ENCODE assay signal across 8 cellular contexts in the genomic region with DNA sequence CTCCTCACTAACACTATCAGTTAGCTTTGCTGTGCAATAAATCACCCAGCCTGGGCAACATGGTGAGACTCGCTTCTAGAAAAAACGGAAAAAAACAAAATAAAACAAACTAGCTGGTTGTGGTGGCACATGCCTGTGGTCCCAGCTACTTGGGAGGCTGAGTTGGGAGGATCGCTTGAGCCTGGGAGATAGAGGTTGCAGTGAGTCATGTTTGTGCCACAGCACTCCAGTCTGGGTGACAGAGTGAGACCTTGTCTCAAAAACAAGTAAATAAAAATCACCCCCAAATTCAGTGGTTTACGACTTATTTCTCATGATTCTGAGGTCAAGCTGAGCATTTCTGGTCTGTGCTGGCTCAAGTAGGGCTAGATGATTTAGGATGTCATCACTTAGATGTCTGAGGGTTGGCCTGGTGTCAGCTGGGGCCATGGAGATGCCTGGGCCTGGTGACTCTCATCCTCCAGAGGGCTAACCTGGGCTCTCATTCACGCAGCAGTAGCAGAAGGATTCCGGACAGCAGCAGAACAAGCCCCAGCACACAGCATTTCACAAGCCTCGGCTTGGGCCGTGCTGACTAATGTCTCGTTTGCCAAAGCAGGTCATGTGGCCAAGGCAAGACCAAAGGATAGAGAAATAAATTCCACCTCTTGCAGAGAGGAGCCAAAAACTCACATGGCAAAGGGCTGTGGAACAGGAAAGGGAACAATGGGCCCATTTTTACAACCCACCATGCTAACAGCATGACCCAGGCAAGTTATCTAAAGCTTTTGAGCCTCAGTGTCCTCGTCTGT. TPM values are rescaled to one million over a fixed set of nuclear protein-coding genes. Genes with fewer than 3 reads are reported as not detected.
DNase-seq lines count a peak whose midpoint lies in the region; ATAC-seq and TF ChIP-seq lines count a peak whose summit lies in the region.
"Had no signal": no experiment of that assay in that cellular context is flagged by ENCODE, and none has a peak within 500 bp of the region (broad histone marks: within the 10 kb centered on the region; RNA-seq: fewer than 3 reads in every experiment).

No MANE protein-coding gene starts in this region.

- in situ Hi-C loops in transverse colon (cut with MboI; ENCODE audit: low pct_ligation_motif_present in 1 of 4, low pct_unique_long_range_greater_than_20kb in 1 of 4, low sequenced_read_pairs in 3 of 4), result no loop called here

- TF ChIP-seq RAD21 in Ishikawa (IDR thresholded peaks at IDR 0.05; ENCODE audit: low read depth), result no peak

- no peak overlapping the region for H3K27ac Mint-ChIP-seq in activated T-cell treated with anti-CD3 and anti-CD28 coated beads, Interleukin-2, amount 50 U/mL, for 24 hours
- H3K27ac Mint-ChIP-seq: activated naive CD4-positive, alpha-beta T cell treated with anti-CD3 and anti-CD28 coated beads for 36 hours had no signal

- H3K9me3 Mint-ChIP-seq in activated T-cell treated with anti-CD3 and anti-CD28 coated beads, Interleukin-2, amount 50 U/mL, for 24 hours, result no peaks in the 10 kb centered on the region
- H3K9me3 Mint-ChIP-seq: activated naive CD4-positive, alpha-beta T cell treated with anti-CD3 and anti-CD28 coated beads for 36 hours had no signal

- peak; percentile 79 for ATAC-seq in left lung

- H3K4me1 Mint-ChIP-seq in activated T-cell treated with anti-CD3 and anti-CD28 coated beads, Interleukin-2, amount 50 U/mL, for 24 hours (ENCODE audit: low read depth), result peaks cover under 1% of the 10 kb centered on the region

- no peak for TF ChIP-seq POLR2A in transverse colon (IDR thresholded peaks at IDR 0.05)

- H3K27me3 ChIP-seq in left lung, result no peaks in the 10 kb centered on the region
- no peaks in the 10 kb centered on the region for H3K27me3 ChIP-seq in transverse colon

- H3K9me3 ChIP-seq in left lung (no peaks in the 10 kb centered on the region), transverse colon (no peaks in the 10 kb centered on the region)

- H3K4me1 ChIP-seq in left lung (peaks cover 0 to 7% of the 10 kb centered on the region in 2 donors), transverse colon (peaks cover 0 to 2% (median under 1%) of the 10 kb centered on the region in 4 donors)

- H3K4me3 Mint-ChIP-seq in activated T-cell treated with anti-CD3 and anti-CD28 coated beads, Interleukin-2, amount 50 U/mL, for 24 hours, result no peak overlapping the region
- H3K4me3 Mint-ChIP-seq: activated naive CD4-positive, alpha-beta T cell treated with anti-CD3 and anti-CD28 coated beads for 36 hours had no signal

- TF ChIP-seq CTCF in left lung (IDR thresholded peaks at IDR 0.05) (no peak), transverse colon (IDR thresholded peaks at IDR 0.05) (no peak)

- DNase-seq in left lung, result peak in 1 of 2 donors; percentile 56
- DNase-seq in transverse colon, result peak; percentile 44
- no peak for DNase-seq in activated T-cell treated with anti-CD3 and anti-CD28 coated beads, Interleukin-2, amount 50 U/mL, for 24 hours
- DNase-seq in NCI-H524 treated with DMSO at 0.1 percent for 48 hours (lab: John Stamatoyannopoulos, UW), result no peak
- DNase-seq in DMS79 treated with DMSO at 0.1 percent for 48 hours (lab: John Stamatoyannopoulos, UW), result no peak
- DNase-seq: activated naive CD4-positive, alpha-beta T cell treated with anti-CD3 and anti-CD28 coated beads for 36 hours had no signal

- intact Hi-C loops in left lung (cut with DNase I), result no loop called here
- intact Hi-C loops in transverse colon (cut with DNase I; ENCODE audit: low total_unique reads), result no loop called here

- no peaks in the 10 kb centered on the region for H3K36me3 Mint-ChIP-seq in activated T-cell treated with anti-CD3 and anti-CD28 coated beads, Interleukin-2, amount 50 U/mL, for 24 hours (ENCODE audit: low read depth)

- H3K4me3 ChIP-seq in left lung (no peak overlapping the region), transverse colon (no peak overlapping the region)

- H3K36me3 ChIP-seq in left lung (no peaks in the 10 kb centered on the region), transverse colon (no peaks in the 10 kb centered on the region)

- TF ChIP-seq EP300 in Ishikawa (IDR thresholded peaks at IDR 0.05; ENCODE audit: borderline replicate concordance), result no peak
- no peak for TF ChIP-seq EP300 in transverse colon (IDR thresholded peaks at IDR 0.05; ENCODE audit: low read depth)

- WGBS in transverse colon (ENCODE audit: low coverage in 1 of 2), 2 donors, result 73 to 76% methylated on average over 4 to 10 of the region's 10 CpGs

- H3K27ac ChIP-seq in cingulate gyrus (ENCODE audit: low read depth, low read length) (peak overlapping the region; percentile 69), left lung (no peak overlapping the region), transverse colon (peak overlapping the region in 1 of 4 donors; percentile 11)

- peaks cover 5% of the 10 kb centered on the region for H3K27me3 Mint-ChIP-seq in activated T-cell treated with anti-CD3 and anti-CD28 coated beads, Interleukin-2, amount 50 U/mL, for 24 hours

TF ChIP-seq in Ishikawa, 13 proteins besides CTCF, POLR2A, EP300 and RAD21:
- TF ChIP-seq CEBPB (IDR thresholded peaks at IDR 0.05) (no peak), USF1 (IDR thresholded peaks at IDR 0.05) (peak; percentile 39), MAX (IDR thresholded peaks at IDR 0.05) (no peak), YY1 (IDR thresholded peaks at IDR 0.05; ENCODE audit: low read depth) (no peak), TAF1 (IDR thresholded peaks at IDR 0.05; ENCODE audit: low read depth) (no peak), REST (IDR thresholded peaks at IDR 0.05; ENCODE audit: low read depth) (no peak), TCF12 (IDR thresholded peaks at IDR 0.05; ENCODE audit: low read depth) (no peak)
TF ChIP-seq in Ishikawa: peak in this region for 1.

RNA-seq across cellular contexts. Expression of gene MGME1, which starts 32.5 kb away (rescaled TPM):
- 10 to 100 TPM; 13.3 to 13.4 TPM for total RNA-seq in left lung
- total RNA-seq in transverse colon, result 10 to 100 TPM in 3 of 4 donors, 1 to 10 TPM in 1; 4.1 to 18.8 (median 14.3) TPM

RNA-seq across cellular contexts. Expression of gene SNX5, which starts 32.7 kb away (rescaled TPM):
- total RNA-seq in left lung (10 to 100 TPM; 82.0 to 87.0 TPM), transverse colon (100 to 1,000 TPM in 2 of 4 donors, 10 to 100 TPM in 2; 91.9 to 160 (median 122) TPM)

RNA-seq across cellular contexts. Expression of gene OVOL2, which starts 56.4 kb away (rescaled TPM):
- total RNA-seq in left lung (1 to 10 TPM; 5.8 to 8.3 TPM), transverse colon (10 to 100 TPM; 28.4 to 87.6 (median 48.3) TPM)
- total RNA-seq: activated naive CD4-positive, alpha-beta T cell treated with anti-CD3 and anti-CD28 coated beads for 36 hours had no signal
